ENCODE assay signal across 8 cellular contexts in the genomic region with DNA sequence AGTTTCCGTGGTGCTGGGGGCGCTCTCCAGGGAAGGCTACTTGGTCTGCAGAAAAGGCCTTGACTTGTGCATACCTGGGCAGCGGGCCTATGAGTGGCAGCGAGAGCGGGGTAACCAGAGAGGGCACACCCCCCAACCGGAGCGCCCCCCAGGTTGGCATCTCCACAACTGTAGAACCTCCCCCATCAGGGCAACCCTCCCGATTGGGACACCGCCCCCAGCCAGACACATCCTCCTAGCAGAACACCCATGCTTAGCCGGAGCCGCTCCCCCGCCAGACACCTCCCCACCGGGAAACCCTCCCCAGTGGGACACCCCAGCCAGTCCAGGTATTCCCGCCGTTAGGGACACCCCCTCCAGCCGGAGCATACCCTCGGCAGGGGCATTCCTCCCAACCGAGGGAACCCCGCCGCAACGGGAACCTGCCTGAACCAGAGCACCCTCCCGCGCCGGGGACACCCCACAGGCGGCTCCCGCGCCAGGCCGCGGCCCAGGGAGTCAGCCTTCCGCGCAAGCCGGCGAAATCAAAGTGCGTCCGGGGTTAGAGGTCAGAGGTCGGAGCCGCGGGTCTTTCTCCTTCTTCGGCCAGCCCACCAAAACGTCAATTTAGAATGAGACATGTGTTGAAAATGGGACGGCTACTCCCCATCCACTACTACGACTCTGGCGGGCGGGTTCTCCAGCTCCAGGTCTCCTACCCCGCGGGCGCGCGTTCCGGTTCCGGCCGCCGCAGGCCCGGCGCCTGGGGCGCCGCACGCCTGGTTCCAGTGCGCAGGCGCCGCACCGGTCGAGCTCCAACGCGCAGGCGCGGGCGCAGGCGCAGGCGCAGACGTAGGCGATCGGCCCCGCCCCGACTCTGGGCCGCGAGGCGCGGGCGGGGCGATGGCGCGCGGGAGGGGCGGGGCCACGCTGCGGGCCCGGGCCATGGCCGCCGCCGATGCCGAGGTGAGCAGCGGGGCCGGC. TPM values are rescaled to one million over a fixed set of nuclear protein-coding genes. Genes with fewer than 3 reads are reported as not detected.
DNase-seq lines count a peak whose midpoint lies in the region; ATAC-seq and TF ChIP-seq lines count a peak whose summit lies in the region.

EHMT1 (plus strand) TSS at position 901 of the 963 bp plus-strand sequence; CDS start at position 925, 24 bp downstream.

- TF ChIP-seq CTCF in lower leg skin (IDR thresholded peaks at IDR 0.05): no peak

- intact Hi-C loops in lower leg skin (cut with DNase I; ENCODE audit: low total_unique reads): no loop called here

- H3K4me3 ChIP-seq in lower leg skin (ENCODE audit: low read depth, poor library complexity, severe bottlenecking): peak within 1 kb of the TSS; percentile 62

- DNase-seq in Ammon's horn (ENCODE audit: low spot score) (peak; percentile 86), NCI-H748 (lab: John Stamatoyannopoulos, UW; ENCODE audit: unreplicated experiment) (peak; percentile 86), dermis microvascular lymphatic vessel endothelial cell (ENCODE audit: low read depth in 2 of 2) (peak; percentile 66 to 87), lower leg skin (ENCODE audit: low spot score in 2 of 2) (peak; percentile 68 to 96)
- DNase-seq in activated CD4-positive, alpha-beta T cell treated with anti-CD3 and anti-CD28 coated beads, Interleukin-2, amount 50 U/mL, for 4 hours: peak; percentile 83 to 84
- DNase-seq in stimulated activated CD4-positive, alpha-beta T cell treated with anti-CD3 and anti-CD28 coated beads, Interleukin-4, amount 100 ng/mL, for 4 hours: peak; percentile 86 to 91

- TF ChIP-seq POLR2A in GM19193 (IDR thresholded peaks at IDR 0.05; ENCODE audit: extremely low read depth, insufficient read depth, insufficient read length) (peak; percentile 81), lower leg skin (IDR thresholded peaks at IDR 0.05) (no peak)

- 1% methylated on average over 38 to 66 of the region's 94 CpGs for WGBS in lower leg skin, 2 donors

- peak; percentile 78 for ATAC-seq in HG03432 (IDR thresholded peaks at IDR 0.05; ENCODE audit: unreplicated experiment)

RNA-seq across cellular contexts. Expression of gene EHMT1, which starts in this region (rescaled TPM):
- total RNA-seq in dermis microvascular lymphatic vessel endothelial cell (38.3 and 47.4 TPM in 2 replicates), lower leg skin (100 to 1,000 TPM in 1 of 4 donors, 10 to 100 TPM in 3; 64.2 to 128 (median 73.2) TPM)

Comparison
In these comparisons a context has a peak if more than half of its experiments do, and no peak if none do; other contexts are left out.
1. Peak in every context shown above with its lines: DNase-seq, ATAC-seq and H3K4me3 ChIP-seq.